Comparison of ENCODE assay signal across 1 cellular context in the genomic region with DNA sequence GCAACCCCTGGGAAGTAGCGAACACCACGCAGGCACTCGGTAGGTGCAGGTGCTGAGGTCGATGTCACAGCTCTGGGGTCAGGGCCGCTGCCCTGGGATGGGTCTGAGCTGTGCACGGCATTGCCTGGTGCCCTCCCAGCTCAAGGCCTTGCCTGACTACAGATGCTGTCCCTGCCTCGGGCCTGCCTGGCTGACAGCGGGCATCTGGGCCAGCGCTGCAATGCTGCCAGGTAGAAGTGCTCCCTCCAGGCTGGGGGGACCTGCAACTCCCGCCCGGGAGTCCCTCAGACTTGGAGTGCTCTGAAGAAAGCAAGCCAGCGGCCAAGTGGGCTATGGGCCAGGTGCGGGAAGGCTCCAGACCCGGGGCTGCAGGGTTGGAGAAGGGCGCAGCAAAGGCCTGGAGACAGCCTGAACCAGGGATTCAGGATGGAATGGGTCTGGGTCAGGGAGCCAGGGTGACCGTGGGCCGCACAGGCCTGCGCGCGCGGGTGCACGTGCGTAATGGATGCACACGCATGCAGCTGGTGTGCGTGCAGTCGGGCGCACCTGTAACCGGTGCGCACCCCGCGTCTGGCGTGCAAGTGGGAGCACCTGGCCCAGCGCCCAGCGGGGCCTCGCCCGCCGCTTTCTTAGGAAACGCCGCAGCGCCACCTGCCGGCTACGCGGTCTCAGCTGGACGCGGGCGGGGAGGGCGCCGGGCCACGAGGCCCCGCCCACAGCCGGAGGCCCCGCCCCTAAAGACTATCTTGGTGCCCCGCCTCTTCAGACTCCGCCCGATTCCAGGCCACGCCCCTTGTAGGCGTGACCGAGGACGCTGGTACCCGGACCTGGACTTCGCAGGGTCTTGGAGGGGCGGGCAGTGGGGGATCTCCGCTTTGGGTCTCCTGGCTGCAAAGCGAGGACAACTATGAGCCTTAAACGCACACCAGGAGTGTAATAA.
TF ChIP-seq lines count a peak whose summit lies in the region.

No MANE protein-coding gene starts in this region.

TF ChIP-seq in HepG2, 621 proteins besides CTCF, POLR2A, EP300 and RAD21 (continued from another document and continues in another):
- TF ChIP-seq PAWR (CRISPR knock-in tag; IDR thresholded peaks at IDR 0.05; ENCODE audit: borderline replicate concordance) (no peak), SP5 (CRISPR knock-in tag; IDR thresholded peaks at IDR 0.05; ENCODE audit: borderline replicate concordance, low read depth) (no peak), DPF2 (CRISPR knock-in tag; IDR thresholded peaks at IDR 0.05; ENCODE audit: borderline replicate concordance, low read depth) (0 out of 2 replicates have a peak, but pooled peaks have one; percentile 20), PTBP1 (IDR thresholded peaks at IDR 0.05; ENCODE audit: low read depth, low read length, poor library complexity, severe bottlenecking) (no peak), SMAD3 (CRISPR knock-in tag; IDR thresholded peaks at IDR 0.05) (no peak), ZNF234 (CRISPR knock-in tag; conservative IDR thresholded peaks at IDR 0.05) (no peak), ZNF83 (CRISPR knock-in tag; IDR thresholded peaks at IDR 0.05; ENCODE audit: borderline replicate concordance) (no peak), ZKSCAN8 (CRISPR knock-in tag; IDR thresholded peaks at IDR 0.05; ENCODE audit: borderline replicate concordance) (no peak), ESRRA (CRISPR knock-in tag; IDR thresholded peaks at IDR 0.05; ENCODE audit: low read depth) (peak; percentile 38; the same call in 1 of the 2 replicates), ZBTB8A (CRISPR knock-in tag; IDR thresholded peaks at IDR 0.05; ENCODE audit: borderline replicate concordance, low read depth) (no peak), ZFY (CRISPR knock-in tag; IDR thresholded peaks at IDR 0.05) (peak; percentile 38; the same call in 1 of the 2 replicates), SP4 (CRISPR knock-in tag; IDR thresholded peaks at IDR 0.05) (peak; percentile 93), RBFOX2 (IDR thresholded peaks at IDR 0.05; ENCODE audit: low read depth, low read length) (no peak), SOX6 (IDR thresholded peaks at IDR 0.05) (no peak), SOX6 (CRISPR knock-in tag; IDR thresholded peaks at IDR 0.05) (peak; percentile 44; the same call in 1 of the 2 replicates), ZNF431 (CRISPR knock-in tag; IDR thresholded peaks at IDR 0.05; ENCODE audit: borderline replicate concordance, low read depth) (no peak), TGIF2 (CRISPR knock-in tag; IDR thresholded peaks at IDR 0.05) (0 out of 2 replicates have a peak, but pooled peaks have one; percentile 37), SYNCRIP (IDR thresholded peaks at IDR 0.05; ENCODE audit: insufficient read depth, low read depth, low read length) (no peak), SP140L (CRISPR knock-in tag; IDR thresholded peaks at IDR 0.05; ENCODE audit: borderline replicate concordance) (no peak), ZNF547 (CRISPR knock-in tag; IDR thresholded peaks at IDR 0.05) (peak; percentile 65; the same call in 1 of the 2 replicates), SALL1 (CRISPR knock-in tag; IDR thresholded peaks at IDR 0.05) (peak; percentile 60; the same call in 1 of the 2 replicates), MYC (CRISPR knock-in tag; IDR thresholded peaks at IDR 0.05; ENCODE audit: borderline replicate concordance) (peak; percentile 60; the same call in 1 of the 2 replicates), GATA4 (IDR thresholded peaks at IDR 0.05; ENCODE audit: borderline replicate concordance, low read depth) (no peak), CAMTA2 (CRISPR knock-in tag; IDR thresholded peaks at IDR 0.05; ENCODE audit: borderline replicate concordance) (peak; percentile 54; the same call in 1 of the 2 replicates), ZNF282 (IDR thresholded peaks at IDR 0.05; ENCODE audit: partially characterized antibody) (no peak), ZNF646 (CRISPR knock-in tag; IDR thresholded peaks at IDR 0.05) (peak; percentile 19; the same call in 1 of the 2 replicates), ZNF841 (CRISPR knock-in tag; IDR thresholded peaks at IDR 0.05; ENCODE audit: borderline replicate concordance) (no peak), JUND (CRISPR knock-in tag; IDR thresholded peaks at IDR 0.05) (no peak), ZNF75D (CRISPR knock-in tag; IDR thresholded peaks at IDR 0.05; ENCODE audit: borderline replicate concordance) (no peak), ZFP36L1 (CRISPR knock-in tag; IDR thresholded peaks at IDR 0.05) (no peak), SP1 (IDR thresholded peaks at IDR 0.05) (no peak), SP1 (CRISPR knock-in tag; IDR thresholded peaks at IDR 0.05) (peak; percentile 75), ZBTB26 (CRISPR knock-in tag; IDR thresholded peaks at IDR 0.05; ENCODE audit: borderline replicate concordance) (no peak), ZNF670 (CRISPR knock-in tag; IDR thresholded peaks at IDR 0.05; ENCODE audit: borderline replicate concordance) (no peak), ZFYVE20 (CRISPR knock-in tag; IDR thresholded peaks at IDR 0.05; ENCODE audit: borderline replicate concordance, low read depth) (no peak), REXO4 (CRISPR knock-in tag; IDR thresholded peaks at IDR 0.05; ENCODE audit: borderline replicate concordance) (no peak), NFE2 (CRISPR knock-in tag; IDR thresholded peaks at IDR 0.05) (no peak), ZNF614 (CRISPR knock-in tag; IDR thresholded peaks at IDR 0.05; ENCODE audit: borderline replicate concordance) (no peak), HNRNPK (IDR thresholded peaks at IDR 0.05; ENCODE audit: low read depth, low read length, poor library complexity, severe bottlenecking) (peak; percentile 15), ZFP82 (CRISPR knock-in tag; IDR thresholded peaks at IDR 0.05; ENCODE audit: borderline replicate concordance) (no peak)
- TF ChIP-seq, protein P1, sequence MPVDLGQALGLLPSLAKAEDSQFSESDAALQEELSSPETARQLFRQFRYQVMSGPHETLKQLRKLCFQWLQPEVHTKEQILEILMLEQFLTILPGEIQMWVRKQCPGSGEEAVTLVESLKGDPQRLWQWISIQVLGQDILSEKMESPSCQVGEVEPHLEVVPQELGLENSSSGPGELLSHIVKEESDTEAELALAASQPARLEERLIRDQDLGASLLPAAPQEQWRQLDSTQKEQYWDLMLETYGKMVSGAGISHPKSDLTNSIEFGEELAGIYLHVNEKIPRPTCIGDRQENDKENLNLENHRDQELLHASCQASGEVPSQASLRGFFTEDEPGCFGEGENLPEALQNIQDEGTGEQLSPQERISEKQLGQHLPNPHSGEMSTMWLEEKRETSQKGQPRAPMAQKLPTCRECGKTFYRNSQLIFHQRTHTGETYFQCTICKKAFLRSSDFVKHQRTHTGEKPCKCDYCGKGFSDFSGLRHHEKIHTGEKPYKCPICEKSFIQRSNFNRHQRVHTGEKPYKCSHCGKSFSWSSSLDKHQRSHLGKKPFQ (CRISPR knock-in tag; IDR thresholded peaks at IDR 0.05; ENCODE audit: insufficient replicate concordance) = no peak
- TF ChIP-seq, protein P2, sequence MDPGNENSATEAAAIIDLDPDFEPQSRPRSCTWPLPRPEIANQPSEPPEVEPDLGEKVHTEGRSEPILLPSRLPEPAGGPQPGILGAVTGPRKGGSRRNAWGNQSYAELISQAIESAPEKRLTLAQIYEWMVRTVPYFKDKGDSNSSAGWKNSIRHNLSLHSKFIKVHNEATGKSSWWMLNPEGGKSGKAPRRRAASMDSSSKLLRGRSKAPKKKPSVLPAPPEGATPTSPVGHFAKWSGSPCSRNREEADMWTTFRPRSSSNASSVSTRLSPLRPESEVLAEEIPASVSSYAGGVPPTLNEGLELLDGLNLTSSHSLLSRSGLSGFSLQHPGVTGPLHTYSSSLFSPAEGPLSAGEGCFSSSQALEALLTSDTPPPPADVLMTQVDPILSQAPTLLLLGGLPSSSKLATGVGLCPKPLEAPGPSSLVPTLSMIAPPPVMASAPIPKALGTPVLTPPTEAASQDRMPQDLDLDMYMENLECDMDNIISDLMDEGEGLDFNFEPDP (CRISPR knock-in tag; conservative IDR thresholded peaks at IDR 0.05) = no peak
- TF ChIP-seq, protein P3, sequence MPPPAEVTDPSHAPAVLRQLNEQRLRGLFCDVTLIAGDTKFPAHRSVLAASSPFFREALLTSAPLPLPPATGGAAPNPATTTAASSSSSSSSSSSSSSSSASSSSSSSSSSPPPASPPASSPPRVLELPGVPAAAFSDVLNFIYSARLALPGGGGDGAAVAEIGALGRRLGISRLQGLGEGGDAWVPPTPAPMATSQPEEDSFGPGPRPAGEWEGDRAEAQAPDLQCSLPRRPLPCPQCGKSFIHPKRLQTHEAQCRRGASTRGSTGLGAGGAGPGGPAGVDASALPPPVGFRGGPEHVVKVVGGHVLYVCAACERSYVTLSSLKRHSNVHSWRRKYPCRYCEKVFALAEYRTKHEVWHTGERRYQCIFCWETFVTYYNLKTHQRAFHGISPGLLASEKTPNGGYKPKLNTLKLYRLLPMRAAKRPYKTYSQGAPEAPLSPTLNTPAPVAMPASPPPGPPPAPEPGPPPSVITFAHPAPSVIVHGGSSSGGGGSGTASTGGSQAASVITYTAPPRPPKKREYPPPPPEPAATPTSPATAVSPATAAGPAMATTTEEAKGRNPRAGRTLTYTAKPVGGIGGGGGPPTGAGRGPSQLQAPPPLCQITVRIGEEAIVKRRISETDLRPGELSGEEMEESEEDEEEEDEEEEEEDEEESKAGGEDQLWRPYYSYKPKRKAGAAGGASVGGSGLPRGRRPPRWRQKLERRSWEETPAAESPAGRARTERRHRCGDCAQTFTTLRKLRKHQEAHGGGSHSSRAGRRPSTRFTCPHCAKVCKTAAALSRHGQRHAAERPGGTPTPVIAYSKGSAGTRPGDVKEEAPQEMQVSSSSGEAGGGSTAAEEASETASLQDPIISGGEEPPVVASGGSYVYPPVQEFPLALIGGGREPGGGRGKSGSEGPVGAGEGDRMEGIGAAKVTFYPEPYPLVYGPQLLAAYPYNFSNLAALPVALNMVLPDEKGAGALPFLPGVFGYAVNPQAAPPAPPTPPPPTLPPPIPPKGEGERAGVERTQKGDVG (CRISPR knock-in tag; IDR thresholded peaks at IDR 0.05; ENCODE audit: borderline replicate concordance) = no peak
- TF ChIP-seq, protein P4, sequence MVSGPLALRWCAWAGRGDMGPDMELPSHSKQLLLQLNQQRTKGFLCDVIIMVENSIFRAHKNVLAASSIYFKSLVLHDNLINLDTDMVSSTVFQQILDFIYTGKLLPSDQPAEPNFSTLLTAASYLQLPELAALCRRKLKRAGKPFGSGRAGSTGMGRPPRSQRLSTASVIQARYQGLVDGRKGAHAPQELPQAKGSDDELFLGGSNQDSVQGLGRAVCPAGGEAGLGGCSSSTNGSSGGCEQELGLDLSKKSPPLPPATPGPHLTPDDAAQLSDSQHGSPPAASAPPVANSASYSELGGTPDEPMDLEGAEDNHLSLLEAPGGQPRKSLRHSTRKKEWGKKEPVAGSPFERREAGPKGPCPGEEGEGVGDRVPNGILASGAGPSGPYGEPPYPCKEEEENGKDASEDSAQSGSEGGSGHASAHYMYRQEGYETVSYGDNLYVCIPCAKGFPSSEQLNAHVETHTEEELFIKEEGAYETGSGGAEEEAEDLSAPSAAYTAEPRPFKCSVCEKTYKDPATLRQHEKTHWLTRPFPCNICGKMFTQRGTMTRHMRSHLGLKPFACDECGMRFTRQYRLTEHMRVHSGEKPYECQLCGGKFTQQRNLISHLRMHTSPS (CRISPR knock-in tag; IDR thresholded peaks at IDR 0.05; ENCODE audit: low read depth) = no peak
- TF ChIP-seq, protein P5, sequence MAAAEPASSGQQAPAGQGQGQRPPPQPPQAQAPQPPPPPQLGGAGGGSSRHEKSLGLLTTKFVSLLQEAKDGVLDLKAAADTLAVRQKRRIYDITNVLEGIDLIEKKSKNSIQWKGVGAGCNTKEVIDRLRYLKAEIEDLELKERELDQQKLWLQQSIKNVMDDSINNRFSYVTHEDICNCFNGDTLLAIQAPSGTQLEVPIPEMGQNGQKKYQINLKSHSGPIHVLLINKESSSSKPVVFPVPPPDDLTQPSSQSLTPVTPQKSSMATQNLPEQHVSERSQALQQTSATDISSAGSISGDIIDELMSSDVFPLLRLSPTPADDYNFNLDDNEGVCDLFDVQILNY (CRISPR knock-in tag; conservative IDR thresholded peaks at IDR 0.05) = no peak
